In genomic region chr6:154457881-154458284, GRCh38 we compare ENCODE assay signal across 12 cellular contexts. TPM values are rescaled to one million over a fixed set of nuclear protein-coding genes. Genes with fewer than 3 reads are reported as not detected.
A peak's percentile ranks its signal among the peaks of the same experiment; 100 is the strongest.
DNase-seq lines count a peak whose midpoint lies in the region; ATAC-seq and TF ChIP-seq lines count a peak whose summit lies in the region.
"Had no signal": no experiment of that assay in that cellular context is flagged by ENCODE, and none has a peak within 500 bp of the region (broad histone marks: within the 10 kb centered on the region; RNA-seq: fewer than 3 reads in every experiment).

No MANE protein-coding gene starts in this region.

- no peak for TF ChIP-seq POLR2A in suprapubic skin (IDR thresholded peaks at IDR 0.05)

- H3K36me3 ChIP-seq in suprapubic skin: no peaks in the 10 kb centered on the region
- H3K36me3 ChIP-seq: MG63 had no signal

- no peak for TF ChIP-seq CTCF in GM10248 (IDR thresholded peaks at IDR 0.05; ENCODE audit: control extremely low read depth, extremely low read depth, low read depth, missing control alignments)
- TF ChIP-seq CTCF in suprapubic skin (IDR thresholded peaks at IDR 0.05): no peak

- H3K4me3 ChIP-seq in suprapubic skin (no peak overlapping the region), right cardiac atrium (ENCODE audit: low read length) (no peak overlapping the region)
- H3K4me3 ChIP-seq: MG63 had no signal

- ATAC-seq in right cardiac atrium: no peak
- ATAC-seq: activated CD4-positive, CD25-positive, alpha-beta regulatory T cell treated with anti-CD3 and anti-CD28 coated beads, Interleukin-2, amount 50 U/mL, for 24 hours had no signal

- H3K27ac ChIP-seq in suprapubic skin: no peak overlapping the region
- H3K27ac ChIP-seq in right cardiac atrium (ENCODE audit: low read length): no peak overlapping the region

- CTCF ChIA-PET in GM10248 (lab: Yijun Ruan, JAX): interaction anchor here (1.2 kb wide), 1 partner anchor 10 kb away, joined by 3 read pairs; no protein-coding TSS in a partner anchor

- H3K4me1 ChIP-seq in suprapubic skin: peaks cover 20% of the 10 kb centered on the region
- peaks cover 6% of the 10 kb centered on the region for H3K4me1 ChIP-seq in right cardiac atrium (ENCODE audit: control insufficient read depth, insufficient read depth, low read length)

- 61% methylated on average over 5 of the region's 5 CpGs for whole genome bisulfite sequencing in suprapubic skin
- 77% methylated on average over 5 of the region's 5 CpGs for WGBS in right cardiac atrium

- POLR2A ChIA-PET in GM10248 (lab: Yijun Ruan, JAX): no interaction called here

- H3K27me3 ChIP-seq in suprapubic skin (no peaks in the 10 kb centered on the region), right cardiac atrium (ENCODE audit: control insufficient read depth, insufficient read depth) (no peaks in the 10 kb centered on the region)
- H3K27me3 ChIP-seq: MG63 had no signal

- H3K9me3 ChIP-seq in suprapubic skin: no peaks in the 10 kb centered on the region
- H3K9me3 ChIP-seq in right cardiac atrium (ENCODE audit: control insufficient read depth, low read length): no peaks in the 10 kb centered on the region
- H3K9me3 ChIP-seq: MG63 had no signal

- peak; percentile 72 for DNase-seq in COR-L47 (lab: John Stamatoyannopoulos, UW)
- DNase-seq in NCI-H1436 (lab: John Stamatoyannopoulos, UW): peak; percentile 22
- DNase-seq in SK-MEL-5 (ENCODE audit: low read depth, low spot score): peak; percentile 8
- peak; percentile 31 for DNase-seq in left kidney (ENCODE audit: low read depth, low spot score)
- no peak for DNase-seq in GM10248 (ENCODE audit: extremely low spot score)
- DNase-seq in stimulated activated CD4-positive, alpha-beta T cell treated with anti-CD3 and anti-CD28 coated beads, Interleukin-15, amount 100 ng/mL, for 24 hours: no peak
- DNase-seq in suprapubic skin (ENCODE audit: low spot score in 2 of 2): no peak
- no peak for DNase-seq in right cardiac atrium
- DNase-seq: activated effector memory CD4-positive, alpha-beta T cell treated with anti-CD3 and anti-CD28 coated beads, Interleukin-2, amount 50 U/mL, for 16 hours; cortex of kidney; MG63 had no signal

- intact Hi-C loops in right cardiac atrium (cut with DNase I): no loop called here

- in situ Hi-C loops in SK-MEL-5 (cut with HindIII; ENCODE audit: low pct_unique_long_range_greater_than_20kb, low sequenced_read_pairs): no loop called here

- TF ChIP-seq EP300 in suprapubic skin (IDR thresholded peaks at IDR 0.05): no peak

RNA-seq across cellular contexts. Expression of gene CNKSR3, which starts 52.6 kb away (rescaled TPM):
- 6.7 and 8.3 TPM in 2 replicates for total RNA-seq in SK-MEL-5 (2014; rRNA removed; shearing (Covaris generic))
- polyA plus RNA-seq in SK-MEL-5 (2015; cell fraction: cytosol; rRNA removed): 4.4 and 7.4 TPM in 2 replicates
- 2.2 and 3.3 TPM in 2 replicates for polyA plus RNA-seq in SK-MEL-5 (2015; cell fraction: nucleus; rRNA removed)
- total RNA-seq in suprapubic skin: 10 to 100 TPM in 3 of 4 donors, 1 to 10 TPM in 1; 8.8 to 12.4 (median 11.2) TPM
- total RNA-seq in right cardiac atrium: 10 to 100 TPM; 17.8 to 21.1 (median 18.5) TPM
- 7.9 TPM for polyA plus RNA-seq in right cardiac atrium

Comparison
In these comparisons a context has a peak if more than half of its experiments do, and no peak if none do; other contexts are left out.
1. DNase-seq: peak in COR-L47 (single experiment), NCI-H1436 (single experiment), SK-MEL-5 (single experiment) and left kidney (single experiment); none in GM10248 (single experiment), stimulated activated CD4-positive, alpha-beta T cell treated with anti-CD3 and anti-CD28 coated beads, Interleukin-15, amount 100 ng/mL, for 24 hours (single experiment), suprapubic skin (0 of 2) and right cardiac atrium (0 of 3).